9 cellular contexts compared by ENCODE assay signal in genomic region chr15:92886815-92887214, GRCh38. TPM values are rescaled to one million over a fixed set of nuclear protein-coding genes. Genes with fewer than 3 reads are reported as not detected.
DNase-seq lines count a peak whose midpoint lies in the region; ATAC-seq, FAIRE-seq and TF ChIP-seq lines count a peak whose summit lies in the region.
"Had no signal": no experiment of that assay in that cellular context is flagged by ENCODE, and none has a peak within 500 bp of the region (broad histone marks: within the 10 kb centered on the region; RNA-seq: fewer than 3 reads in every experiment).

No MANE protein-coding gene starts in this region.

- H3K4me3 ChIP-seq in SU-DHL-6 (ENCODE audit: insufficient read depth, low read length, poor library complexity, severe bottlenecking) (no peak overlapping the region), prostate gland (peak overlapping the region; percentile 0 to 97)

- no peaks in the 10 kb centered on the region for H3K4me1 ChIP-seq in prostate gland (replicated peaks)

- no TSS peak for BruUV-seq in Calu3 (replicated peaks; lab: Mats Ljungman, UMichigan)

- peak overlapping the region; percentile 97 for H3K4me2 ChIP-seq in SU-DHL-6 (ENCODE audit: low read depth, low read length, poor library complexity, severe bottlenecking)

- no peaks in the 10 kb centered on the region for H3K9me3 Mint-ChIP-seq in Calu3 (ENCODE audit: low read depth, unreplicated experiment)

- DNase-seq in Calu3: no peak
- no peak for DNase-seq in epithelial cell of prostate (ENCODE audit: low read depth, low spot score)
- DNase-seq in prostate gland (ENCODE audit: low spot score): no peak
- no peak for DNase-seq in NCI-H524 treated with DMSO at 0.1 percent for 48 hours (lab: John Stamatoyannopoulos, UW)
- DNase-seq in NCI-H1048 (lab: John Stamatoyannopoulos, UW): no peak
- DNase-seq in GM19239 (ENCODE audit: insufficient read length, low spot score): no peak
- DNase-seq: NCI-H774 had no signal

- H3K36me3 Mint-ChIP-seq in Calu3 (ENCODE audit: insufficient read depth, unreplicated experiment): peaks cover 96% of the 10 kb centered on the region

- H3K79me2 ChIP-seq in SU-DHL-6 (ENCODE audit: insufficient read depth, low read length): peaks cover 90% of the 10 kb centered on the region

- peaks cover 52% of the 10 kb centered on the region for H3F3A ChIP-seq in SU-DHL-6 (ENCODE audit: insufficient read depth)

- peaks cover 37% of the 10 kb centered on the region for H4K20me1 ChIP-seq in SU-DHL-6 (ENCODE audit: low read depth, low read length)

- H3K27me3 Mint-ChIP-seq in Calu3 (ENCODE audit: unreplicated experiment): peaks cover 11% of the 10 kb centered on the region

- H3K4me3 Mint-ChIP-seq in Calu3 (ENCODE audit: low read depth, unreplicated experiment): peak overlapping the region; percentile 68

- H3K27me3 ChIP-seq in SU-DHL-6 (ENCODE audit: low read length): no peaks in the 10 kb centered on the region
- no peaks in the 10 kb centered on the region for H3K27me3 ChIP-seq in prostate gland (replicated peaks; ENCODE audit: insufficient read depth)

- H3K9me3 ChIP-seq in SU-DHL-6 (ENCODE audit: insufficient read depth, low read length): no peaks in the 10 kb centered on the region
- H3K9me3 ChIP-seq in prostate gland: no peaks in the 10 kb centered on the region

- H2AFZ ChIP-seq in SU-DHL-6 (ENCODE audit: low read depth, low read length, severe bottlenecking): no peak overlapping the region

- no peak for FAIRE-seq in GM19239 (lab: Jason Lieb, UNC)

- WGBS in prostate gland: 36% methylated on average over 8 of the region's 8 CpGs

- intact Hi-C loops in Calu3 (cut with micrococcal nuclease; ENCODE audit: unreplicated experiment) (no loop called here), prostate gland (cut with DNase I) (no loop called here)

- TF ChIP-seq POLR2A in prostate gland (IDR thresholded peaks at IDR 0.05): peak; percentile 7

- H3K36me3 ChIP-seq in SU-DHL-6 (ENCODE audit: low read length): peaks cover 79% of the 10 kb centered on the region
- no peaks in the 10 kb centered on the region for H3K36me3 ChIP-seq in prostate gland

- no peaks in the 10 kb centered on the region for H3K9me2 ChIP-seq in SU-DHL-6 (replicated peaks; ENCODE audit: insufficient read depth, low read length)

- CTCF ChIA-PET in Calu3 (lab: Charles Lee): no interaction called here

- TF ChIP-seq CTCF in Calu3 (IDR thresholded peaks at IDR 0.05; ENCODE audit: unreplicated experiment): no peak
- no peak for TF ChIP-seq CTCF in SU-DHL-6 (IDR thresholded peaks at IDR 0.05; ENCODE audit: insufficient read depth, low read length, poor library complexity, severe bottlenecking)
- no peak for TF ChIP-seq CTCF in prostate gland (IDR thresholded peaks at IDR 0.05)

- peaks cover 38% of the 10 kb centered on the region for H3K4me1 Mint-ChIP-seq in Calu3 (ENCODE audit: low read depth, unreplicated experiment)

- ATAC-seq in HG03469 (IDR thresholded peaks at IDR 0.05; ENCODE audit: unreplicated experiment): no peak

- H3K27ac Mint-ChIP-seq in Calu3 (ENCODE audit: unreplicated experiment): peak overlapping the region; percentile 94

- H3K27ac ChIP-seq in SU-DHL-6 (ENCODE audit: low read depth, low read length) (no peak overlapping the region), epithelial cell of prostate (peak overlapping the region; percentile 93), prostate gland (peak overlapping the region; percentile 100)

- H3K9ac ChIP-seq in SU-DHL-6 (ENCODE audit: low read length): no peak overlapping the region

RNA-seq across cellular contexts. Expression of gene CHD2, which starts 13.3 kb away (rescaled TPM):
- 127 and 140 TPM in 2 replicates for total RNA-seq in Calu3 (2022)
- total RNA-seq in prostate gland: 100 to 1,000 TPM in 1 of 2 donors, 10 to 100 TPM in 1; 76.3 to 137 TPM
